In genomic region chr11:126212089-126212660, GRCh38 we compare ENCODE assay signal across 8 cellular contexts. TPM values are rescaled to one million over a fixed set of nuclear protein-coding genes. Genes with fewer than 3 reads are reported as not detected.
A peak's percentile ranks its signal among the peaks of the same experiment; 100 is the strongest.
DNase-seq lines count a peak whose midpoint lies in the region; ATAC-seq, FAIRE-seq and TF ChIP-seq lines count a peak whose summit lies in the region.

No MANE protein-coding gene starts in this region.

- H4K8ac ChIP-seq in mesendoderm (ENCODE audit: low read depth, low read length): no peak overlapping the region

- no peaks in the 10 kb centered on the region for H3K27me3 ChIP-seq in body of pancreas
- H3K27me3 ChIP-seq in mesendoderm (ENCODE audit: insufficient read depth, low read length, poor library complexity): no peaks in the 10 kb centered on the region

- TF ChIP-seq CTCF in HEK293 (tag by site-specific recombination; IDR thresholded peaks at IDR 0.05) (no peak), body of pancreas (IDR thresholded peaks at IDR 0.05) (no peak)

- H3K36me3 ChIP-seq in HEK293 (ENCODE audit: control insufficient read depth in 2 of 2, insufficient read depth in 1 of 2, low read length in 2 of 2) (peaks cover 10 to 29% of the 10 kb centered on the region in 2 experiments), body of pancreas (replicated peaks in 1 of 2; ENCODE audit: insufficient read depth in 1 of 2, low read depth in 2 of 2) (peaks cover 0 to 6% of the 10 kb centered on the region in 2 donors), mesendoderm (ENCODE audit: control insufficient read depth, insufficient read depth, low read length) (peaks cover 2% of the 10 kb centered on the region)

- H3K9me3 ChIP-seq in HEK293 (ENCODE audit: control insufficient read depth, insufficient read depth, low read depth, low read length) (no peaks in the 10 kb centered on the region), body of pancreas (no peaks in the 10 kb centered on the region)

- FAIRE-seq in GM12891 (lab: Jason Lieb, UNC): no peak

- H2BK120ac ChIP-seq in mesendoderm (ENCODE audit: low read depth, low read length): no peak overlapping the region

- POLR2A ChIA-PET in HEK293 (lab: Yijun Ruan, JAX): interaction anchor here (0.6 to 1.9 kb wide), 12 partner anchors 10 to 620 kb away, joined by 3 to 20 read pairs (median 4); partner anchors contain the start of genes FOXRED1, PUS3, SRPRA and ST3GAL4

- TF ChIP-seq POLR2A in body of pancreas (IDR thresholded peaks at IDR 0.05) (no peak), GM12891 (IDR thresholded peaks at IDR 0.05; ENCODE audit: low read depth, low read length) (no peak)

- WGBS in body of pancreas, 2 donors: 1% methylated on average over 15 of the region's 15 CpGs
- WGBS in mesendoderm (ENCODE audit: extremely low coverage, insufficient coverage, low lambda C conversion rate): no CpG with 5 or more reads among the region's 15 CpGs

- no peak overlapping the region for H3K27ac ChIP-seq in HEK293 (ENCODE audit: extremely low read depth, low read depth, low read length)
- peak overlapping the region in 3 of 4 donors; percentile 15 to 72 (median 28) for H3K27ac ChIP-seq in body of pancreas
- H3K27ac ChIP-seq in mesendoderm (ENCODE audit: low read depth, low read length): no peak overlapping the region

- H3K4me3 ChIP-seq in HEK293 (ENCODE audit: low read depth, low read length): peak overlapping the region; percentile 89
- H3K4me3 ChIP-seq in body of pancreas: peak overlapping the region; percentile 46 to 93
- peak overlapping the region; percentile 85 for H3K4me3 ChIP-seq in mesendoderm (ENCODE audit: low read length)

- peak; percentile 16 for DNase-seq in ACHN
- no peak for DNase-seq in body of pancreas
- peak; percentile 47 for DNase-seq in mesendoderm
- DNase-seq in stimulated activated CD8-positive, alpha-beta memory T cell treated with anti-CD3 and anti-CD28 coated beads, Interleukin-4, amount 100 ng/mL, for 48 hours: no peak
- no peak for DNase-seq in NCI-H2227 (lab: John Stamatoyannopoulos, UW; ENCODE audit: unreplicated experiment)
- DNase-seq in GOT3 (lab: John Stamatoyannopoulos, UW): no peak
- no peak for DNase-seq in GM12891 (ENCODE audit: insufficient read length, low spot score)

- in situ Hi-C loops in ACHN (cut with HindIII; ENCODE audit: low pct_ligation_motif_present, low pct_unique_long_range_greater_than_20kb, low sequenced_read_pairs): loop anchor here (25.0 kb wide), 1 partner anchor 300 kb away; the partner anchor contains the start of genes DDX25 and PUS3

- no peak overlapping the region for H3K4ac ChIP-seq in mesendoderm (ENCODE audit: low read depth, low read length)

- H3K4me2 ChIP-seq in mesendoderm (ENCODE audit: low read length): peak overlapping the region; percentile 6

- H3K4me1 ChIP-seq in HEK293 (ENCODE audit: control insufficient read depth, insufficient read depth, low read length): no peaks in the 10 kb centered on the region
- H3K4me1 ChIP-seq in body of pancreas: peaks cover 32% of the 10 kb centered on the region
- no peaks in the 10 kb centered on the region for H3K4me1 ChIP-seq in mesendoderm (ENCODE audit: control insufficient read depth, low read depth, low read length)

- CTCF ChIA-PET in HEK293 (lab: Yijun Ruan, JAX): interaction anchor here (0.5 to 1.3 kb wide), 8 partner anchors 10 to 1248 kb away, joined by 3 to 5 read pairs (median 3); no protein-coding TSS in a partner anchor

- no peak overlapping the region for H3K23ac ChIP-seq in mesendoderm (ENCODE audit: low read length)

- no peak overlapping the region for H2BK5ac ChIP-seq in mesendoderm (ENCODE audit: low read length)

- no peak for ATAC-seq in body of pancreas

- H3K56ac ChIP-seq in mesendoderm (ENCODE audit: low read length): peak overlapping the region; percentile 88

- intact Hi-C loops in body of pancreas (cut with DNase I): no loop called here

- peak overlapping the region; percentile 88 for H3K9ac ChIP-seq in mesendoderm (ENCODE audit: low read length)

- no peak overlapping the region for H2BK15ac ChIP-seq in mesendoderm (replicated peaks; ENCODE audit: low read depth)

- no peak overlapping the region for H2AK5ac ChIP-seq in mesendoderm (ENCODE audit: low read length)

- H3K18ac ChIP-seq in mesendoderm (ENCODE audit: low read length): no peak overlapping the region

- H4K5ac ChIP-seq in mesendoderm (ENCODE audit: low read length): no peak overlapping the region

- peaks cover 14% of the 10 kb centered on the region for H3K79me1 ChIP-seq in mesendoderm (ENCODE audit: low read length)

- peaks cover 35% of the 10 kb centered on the region for H3K79me2 ChIP-seq in mesendoderm (ENCODE audit: control insufficient read depth, insufficient read depth, low read length)

TF ChIP-seq in HEK293, 187 proteins besides CTCF, POLR2A, EP300 and RAD21:
- TF ChIP-seq ZBTB20 (tag by site-specific recombination; IDR thresholded peaks at IDR 0.05): peak; percentile 53
- no peak for TF ChIP-seq ZNF341 (tag by site-specific recombination; IDR thresholded peaks at IDR 0.05; ENCODE audit: low read depth)
- 0 out of 2 replicates have a peak, but pooled peaks have one; percentile 62 for TF ChIP-seq ZBTB48 (tag by site-specific recombination; IDR thresholded peaks at IDR 0.05)

TF ChIP-seq in GM12891, 5 proteins besides CTCF, POLR2A, EP300 and RAD21:
- TF ChIP-seq POLR2AphosphoS5 (IDR thresholded peaks at IDR 0.05; ENCODE audit: low read depth, low read length) (no peak), SPI1 (IDR thresholded peaks at IDR 0.05; ENCODE audit: low read depth, low read length) (no peak), TAF1 (IDR thresholded peaks at IDR 0.05; ENCODE audit: low read depth, low read length) (no peak), PAX5 (IDR thresholded peaks at IDR 0.05; ENCODE audit: insufficient read depth, low read length, severe bottlenecking) (no peak), POU2F2 (IDR thresholded peaks at IDR 0.05; ENCODE audit: low read depth, low read length) (no peak)

RNA-seq across cellular contexts. Expression of gene FAM118B, which starts 0.6 kb away (rescaled TPM):
- 10 to 100 TPM in 1 of 2 donors, 1 to 10 TPM in 1; 6.7 to 36.9 TPM for total RNA-seq in body of pancreas
- polyA plus RNA-seq in mesendoderm (2013, experiment 1 of 2): 27.5 TPM
- 28.3 TPM for polyA plus RNA-seq in mesendoderm (2013, experiment 2 of 2)
- 10.3 TPM for polyA plus RNA-seq in GM12891 (2012; ENCODE audit: low read depth, missing spikeins)

RNA-seq across cellular contexts. Expression of gene RPUSD4, which starts 0.7 kb away (rescaled TPM):
- 10 to 100 TPM; 25.4 to 41.2 TPM for total RNA-seq in body of pancreas
- polyA plus RNA-seq in mesendoderm (2013, experiment 1 of 2): 28.2 TPM
- 28.0 TPM for polyA plus RNA-seq in mesendoderm (2013, experiment 2 of 2)
- 26.5 TPM for polyA plus RNA-seq in GM12891 (2012; ENCODE audit: low read depth, missing spikeins)

RNA-seq across cellular contexts. Expression of gene SRPRA, which starts 56.5 kb away (rescaled TPM):
- total RNA-seq in body of pancreas: 100 to 1,000 TPM; 120 to 191 TPM
- 44.3 TPM for polyA plus RNA-seq in mesendoderm (2013, experiment 1 of 2)
- polyA plus RNA-seq in mesendoderm (2013, experiment 2 of 2): 42.1 TPM
- 76.3 TPM for polyA plus RNA-seq in GM12891 (2012; ENCODE audit: low read depth, missing spikeins)

RNA-seq across cellular contexts. Expression of gene FOXRED1, which starts 56.8 kb away (rescaled TPM):
- 10 to 100 TPM in 1 of 2 donors, 1 to 10 TPM in 1; 9.3 to 19.1 TPM for total RNA-seq in body of pancreas
- 21.5 TPM for polyA plus RNA-seq in mesendoderm (2013, experiment 1 of 2)
- 22.1 TPM for polyA plus RNA-seq in mesendoderm (2013, experiment 2 of 2)
- polyA plus RNA-seq in GM12891 (2012; ENCODE audit: low read depth, missing spikeins): 23.0 TPM

Comparison
In these comparisons a context has a peak if more than half of its experiments do, and no peak if none do; other contexts are left out.
1. DNase-seq: peak in ACHN (single experiment) and mesendoderm (single experiment); none in body of pancreas (0 of 4), stimulated activated CD8-positive, alpha-beta memory T cell treated with anti-CD3 and anti-CD28 coated beads, Interleukin-4, amount 100 ng/mL, for 48 hours (single experiment), NCI-H2227 (single experiment), GOT3 (single experiment) and GM12891 (single experiment).
2. H3K27ac ChIP-seq: peak in body of pancreas (3 of 4); none in HEK293 (single experiment) and mesendoderm (single experiment).
3. Peak in every context shown above with its lines, with median percentiles within 50 percentile points of each other: H3K4me3 ChIP-seq.